In the genomic region with DNA sequence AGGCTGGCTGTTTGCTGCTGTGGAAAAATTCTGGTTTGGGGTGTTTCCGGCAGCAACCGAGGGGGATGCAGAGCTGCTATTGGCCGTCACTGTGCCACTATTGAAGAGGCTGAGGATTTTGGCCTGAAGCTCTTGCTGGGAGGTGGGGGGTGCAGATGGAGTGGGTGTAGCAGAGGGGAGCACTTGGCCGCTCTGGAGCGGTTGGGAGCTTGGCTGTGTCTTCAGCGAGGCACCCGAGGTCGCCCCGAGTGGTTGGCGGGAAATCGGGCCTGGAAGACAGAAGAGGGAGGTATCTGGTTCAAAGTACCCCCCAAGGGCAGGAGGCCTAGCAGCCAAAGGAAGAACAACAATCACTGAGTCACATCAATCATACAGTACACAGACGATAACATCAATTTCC, we compare ENCODE assay signal across 20 cellular contexts. TPM values are rescaled to one million over a fixed set of nuclear protein-coding genes. Genes with fewer than 3 reads are reported as not detected.
DNase-seq lines count a peak whose midpoint lies in the region; ATAC-seq, FAIRE-seq and TF ChIP-seq lines count a peak whose summit lies in the region.
"Had no signal": no experiment of that assay in that cellular context is flagged by ENCODE, and none has a peak within 500 bp of the region (broad histone marks: within the 10 kb centered on the region; RNA-seq: fewer than 3 reads in every experiment).

No MANE protein-coding gene starts in this region.

- H3K36me3 ChIP-seq in BLaER1 treated with 17β-estradiol and CSF1 and Interleukin-3, amounts not matched to agents 10 nM and 100 nM: peaks cover 68 to 97% (median 86%) of the 10 kb centered on the region in 11 experiments
- H3K36me3 ChIP-seq in RWPE2 (ENCODE audit: low read depth) (peaks cover 70% of the 10 kb centered on the region), lung (ENCODE audit: control insufficient read depth in 2 of 2, insufficient read depth in 2 of 2, low read length in 2 of 2) (peaks cover 51 to 64% of the 10 kb centered on the region in 2 donors), GM23338 (ENCODE audit: insufficient read depth) (peaks cover 36% of the 10 kb centered on the region)

- TF ChIP-seq CTCF in RWPE2 (IDR thresholded peaks at IDR 0.05; ENCODE audit: poor library complexity, severe bottlenecking) (no peak), lung (IDR thresholded peaks at IDR 0.05; ENCODE audit: control extremely low read depth, extremely low read depth) (no peak), GM23338 (conservative IDR thresholded peaks at IDR 0.05; ENCODE audit: low read depth in 2 of 2) (no peak)

- H3K9ac ChIP-seq in BLaER1 treated with 17β-estradiol and CSF1 and Interleukin-3, amounts not matched to agents 10 nM and 100 nM: peak overlapping the region in 3 of 11 experiments; percentile 9 to 15 (median 10); a peak in 3 of 22 replicates
- H3K9ac ChIP-seq: SK-N-SH had no signal

- no peaks in the 10 kb centered on the region for H3K9me2 ChIP-seq in GM23338 (ENCODE audit: insufficient read depth)
- H3K9me2 ChIP-seq: SK-N-SH had no signal

- peaks cover 15% of the 10 kb centered on the region for H3F3A ChIP-seq in GM23338 (replicated peaks; ENCODE audit: low read depth)

- peak overlapping the region; percentile 61 to 95 (median 88) for H3K4me2 ChIP-seq in BLaER1 treated with 17β-estradiol and CSF1 and Interleukin-3, amounts not matched to agents 10 nM and 100 nM
- no peak overlapping the region for H3K4me2 ChIP-seq in GM23338
- H3K4me2 ChIP-seq: SK-N-SH had no signal

- H3K27me3 Mint-ChIP-seq in GM23338 (ENCODE audit: insufficient read depth, low read depth, poor library complexity): peaks cover 31% of the 10 kb centered on the region

- H3K79me2 ChIP-seq in GM23338 (replicated peaks; ENCODE audit: insufficient read depth): no peaks in the 10 kb centered on the region

- no peak overlapping the region for H3K4me3 Mint-ChIP-seq in GM23338
- H3K4me3 Mint-ChIP-seq: H9, HFFc6 had no signal

- peaks cover 26% of the 10 kb centered on the region for H3K4me1 Mint-ChIP-seq in GM23338

- WGBS in lung, 2 donors: 70 to 85% methylated on average over 12 of the region's 12 CpGs

- DNase-seq in RWPE2 (ENCODE audit: low spot score) (peak; percentile 73), dermis blood vessel endothelial cell (peak; percentile 15), lung (ENCODE audit: low spot score) (peak; percentile 20), GM23338 (ENCODE audit: low spot score) (no peak), RCC 7860 (ENCODE audit: low spot score) (no peak), DMS153 (lab: John Stamatoyannopoulos, UW) (no peak)
- DNase-seq: DMS79 treated with DMSO at 0.1 percent for 48 hours, H9, HFFc6, Karpas-422, NCI-H1694, NCI-H2081 treated with DMSO at 0.1 percent for 48 hours, NCI-H524 treated with DMSO at 0.1 percent for 48 hours, Peyer's patch, SHP77 treated with DMSO at 0.1 percent for 48 hours, SK-N-SH had no signal

- peak overlapping the region in 5 of 11 experiments; percentile 17 to 87 (median 78); a peak in 3 of 22 replicates for H3K27ac ChIP-seq in BLaER1 treated with 17β-estradiol and CSF1 and Interleukin-3, amounts not matched to agents 10 nM and 100 nM
- H3K27ac ChIP-seq in RWPE2 (ENCODE audit: poor library complexity, severe bottlenecking) (no peak overlapping the region), lung (ENCODE audit: low read depth in 1 of 2, low read length in 1 of 2) (no peak overlapping the region), GM23338 (ENCODE audit: low read depth) (no peak overlapping the region)
- H3K27ac ChIP-seq: Peyer's patch had no signal

- H3K27ac Mint-ChIP-seq in GM23338: no peak overlapping the region
- H3K27ac Mint-ChIP-seq: H9, HFFc6 had no signal

- H3K9me3 ChIP-seq in BLaER1 treated with 17β-estradiol and CSF1 and Interleukin-3, amounts not matched to agents 10 nM and 100 nM (replicated peaks in 1 of 11): no peaks in the 10 kb centered on the region
- no peaks in the 10 kb centered on the region for H3K9me3 ChIP-seq in RWPE2 (ENCODE audit: severe bottlenecking)
- H3K9me3 ChIP-seq in lung (ENCODE audit: control insufficient read depth in 2 of 2, insufficient read depth in 1 of 2, low read length in 1 of 2): peaks cover 0 to 2% of the 10 kb centered on the region in 2 donors
- H3K9me3 ChIP-seq: SK-N-SH had no signal

- no peak for FAIRE-seq in RCC 7860 (lab: Jason Lieb, UNC)
- FAIRE-seq: A204.1, GM12878 had no signal

- no peaks in the 10 kb centered on the region for H3K27me3 ChIP-seq in BLaER1 treated with 17β-estradiol and CSF1 and Interleukin-3, amounts not matched to agents 10 nM and 100 nM
- H3K27me3 ChIP-seq in RWPE2 (ENCODE audit: insufficient read depth, poor library complexity, severe bottlenecking) (peaks cover 14% of the 10 kb centered on the region), lung (ENCODE audit: control insufficient read depth, insufficient read depth) (no peaks in the 10 kb centered on the region), GM23338 (ENCODE audit: insufficient read depth) (peaks cover 29% of the 10 kb centered on the region)
- H3K27me3 ChIP-seq: Peyer's patch had no signal

- peaks cover 36 to 69% (median 54%) of the 10 kb centered on the region in 10 experiments for H3K4me1 ChIP-seq in BLaER1 treated with 17β-estradiol and CSF1 and Interleukin-3, amounts not matched to agents 10 nM and 100 nM
- H3K4me1 ChIP-seq in RWPE2 (ENCODE audit: insufficient read depth, poor library complexity, severe bottlenecking) (peaks cover 3% of the 10 kb centered on the region), lung (ENCODE audit: control insufficient read depth in 2 of 2, insufficient read depth in 2 of 2, low read length in 2 of 2) (peaks cover 5 to 19% of the 10 kb centered on the region in 2 donors), GM23338 (ENCODE audit: insufficient read depth) (peaks cover 22% of the 10 kb centered on the region)

- no peaks in the 10 kb centered on the region for H3K9me3 Mint-ChIP-seq in GM23338
- H3K9me3 Mint-ChIP-seq: H9, HFFc6 had no signal

- H2AFZ ChIP-seq in GM23338: no peak overlapping the region

- no peak overlapping the region for H3K4me3 ChIP-seq in BLaER1 treated with 17β-estradiol and CSF1 and Interleukin-3, amounts not matched to agents 10 nM and 100 nM
- H3K4me3 ChIP-seq in RWPE2 (ENCODE audit: severe bottlenecking) (no peak overlapping the region), lung (no peak overlapping the region), GM23338 (no peak overlapping the region)
- H3K4me3 ChIP-seq: GM12878, Peyer's patch had no signal

- peaks cover 50 to 100% (median 89%) of the 10 kb centered on the region in 11 experiments for H4K20me1 ChIP-seq in BLaER1 treated with 17β-estradiol and CSF1 and Interleukin-3, amounts not matched to agents 10 nM and 100 nM
- peaks cover 18% of the 10 kb centered on the region for H4K20me1 ChIP-seq in GM23338 (replicated peaks; ENCODE audit: insufficient read depth)

- ATAC-seq in RWPE2 (ENCODE audit: low read depth) (no peak), lung (ENCODE audit: insufficient read depth, low FRiP score) (no peak), GM23338 (no peak)
- ATAC-seq: GM12878 had no signal

- H3K36me3 Mint-ChIP-seq in GM23338 (ENCODE audit: low read depth): peaks cover 63% of the 10 kb centered on the region

TF ChIP-seq in GM23338, 12 proteins besides CTCF, POLR2A, EP300 and RAD21 (continues in another document):
- no peak for TF ChIP-seq ZNF114 (CRISPR knock-in tag; IDR thresholded peaks at IDR 0.05)
- no peak for TF ChIP-seq NANOG (IDR thresholded peaks at IDR 0.05; ENCODE audit: borderline replicate concordance)
- TF ChIP-seq, protein P1, sequence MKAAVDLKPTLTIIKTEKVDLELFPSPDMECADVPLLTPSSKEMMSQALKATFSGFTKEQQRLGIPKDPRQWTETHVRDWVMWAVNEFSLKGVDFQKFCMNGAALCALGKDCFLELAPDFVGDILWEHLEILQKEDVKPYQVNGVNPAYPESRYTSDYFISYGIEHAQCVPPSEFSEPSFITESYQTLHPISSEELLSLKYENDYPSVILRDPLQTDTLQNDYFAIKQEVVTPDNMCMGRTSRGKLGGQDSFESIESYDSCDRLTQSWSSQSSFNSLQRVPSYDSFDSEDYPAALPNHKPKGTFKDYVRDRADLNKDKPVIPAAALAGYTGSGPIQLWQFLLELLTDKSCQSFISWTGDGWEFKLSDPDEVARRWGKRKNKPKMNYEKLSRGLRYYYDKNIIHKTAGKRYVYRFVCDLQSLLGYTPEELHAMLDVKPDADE (IDR thresholded peaks at IDR 0.05): no peak
- no peak for TF ChIP-seq EZH2phosphoT487 (IDR thresholded peaks at IDR 0.05; ENCODE audit: unreplicated experiment)
- no peak for TF ChIP-seq EZH2 (IDR thresholded peaks at IDR 0.05; ENCODE audit: low read depth, unreplicated experiment)
- TF ChIP-seq ZNF331 (CRISPR knock-in tag; IDR thresholded peaks at IDR 0.05; ENCODE audit: low read depth): no peak

RNA-seq across cellular contexts. Expression of gene NCOA5, which starts 27.1 kb away (rescaled TPM):
- total RNA-seq in dermis blood vessel endothelial cell: 16.7 and 18.6 TPM in 2 replicates
- total RNA-seq in lung: 10 to 100 TPM; 15.3 to 24.2 TPM
- 10 to 100 TPM; 11.1 to 14.9 TPM for polyA plus RNA-seq in lung
- 22.8 and 24.6 TPM in 2 replicates for total RNA-seq in GM23338 (2014; rRNA removed; shearing (Covaris generic))
- 8.4 and 10.1 TPM in 2 replicates for polyA plus RNA-seq in GM23338 (2016; fragmentation: Nextera tagmentation; extraction: Ambion mirVana)

RNA-seq across cellular contexts. Expression of gene SLC12A5, which starts 33.6 kb away (rescaled TPM):
- 0.17 and 0.47 TPM in 2 replicates for total RNA-seq in dermis blood vessel endothelial cell
- under 1 TPM in 1 of 2 donors, not detected in 1; 0.52 TPM for total RNA-seq in lung
- not detected for polyA plus RNA-seq in lung
- total RNA-seq in GM23338 (2014; rRNA removed; shearing (Covaris generic)): 0.35 and 3.5 TPM in 2 replicates
- 8.4 and 9.8 TPM in 2 replicates for polyA plus RNA-seq in GM23338 (2016; fragmentation: Nextera tagmentation; extraction: Ambion mirVana)
- total RNA-seq: Peyer's patch had no signal

RNA-seq across cellular contexts. Expression of gene MMP9, which starts 53.9 kb away (rescaled TPM):
- total RNA-seq in dermis blood vessel endothelial cell: not detected in 2 replicates
- total RNA-seq in lung: 10 to 100 TPM; 31.1 to 35.0 TPM
- 10 to 100 TPM in 1 of 2 donors, 1 to 10 TPM in 1; 3.1 to 47.7 TPM for polyA plus RNA-seq in lung
- 5.4 and 5.8 TPM in 2 replicates for total RNA-seq in GM23338 (2014; rRNA removed; shearing (Covaris generic))
- polyA plus RNA-seq in GM23338 (2016; fragmentation: Nextera tagmentation; extraction: Ambion mirVana): 4.1 and 4.3 TPM in 2 replicates
- total RNA-seq: HFFc6 had no signal

RNA-seq across cellular contexts. Expression of gene CD40, which starts 55.5 kb away (rescaled TPM):
- total RNA-seq in dermis blood vessel endothelial cell: 19.4 and 21.3 TPM in 2 replicates
- total RNA-seq in lung: 10 to 100 TPM; 20.4 to 28.1 TPM
- 10 to 100 TPM; 28.7 to 55.0 TPM for polyA plus RNA-seq in lung
- 9.9 and 15.4 TPM in 2 replicates for total RNA-seq in GM23338 (2014; rRNA removed; shearing (Covaris generic))
- 17.9 and 18.9 TPM in 2 replicates for polyA plus RNA-seq in GM23338 (2016; fragmentation: Nextera tagmentation; extraction: Ambion mirVana)
- total RNA-seq: M059J had no signal
- polyA plus RNA-seq: SK-N-SH had no signal

Comparison
In these comparisons a context has a peak if more than half of its experiments do, and no peak if none do; other contexts are left out.
1. DNase-seq: peak in RWPE2 (single experiment), dermis blood vessel endothelial cell (single experiment) and lung (single experiment); none in GM23338 (single experiment), RCC 7860 (single experiment) and DMS153 (single experiment).